ENCODE assay signal across 8 cellular contexts in the genomic region with DNA sequence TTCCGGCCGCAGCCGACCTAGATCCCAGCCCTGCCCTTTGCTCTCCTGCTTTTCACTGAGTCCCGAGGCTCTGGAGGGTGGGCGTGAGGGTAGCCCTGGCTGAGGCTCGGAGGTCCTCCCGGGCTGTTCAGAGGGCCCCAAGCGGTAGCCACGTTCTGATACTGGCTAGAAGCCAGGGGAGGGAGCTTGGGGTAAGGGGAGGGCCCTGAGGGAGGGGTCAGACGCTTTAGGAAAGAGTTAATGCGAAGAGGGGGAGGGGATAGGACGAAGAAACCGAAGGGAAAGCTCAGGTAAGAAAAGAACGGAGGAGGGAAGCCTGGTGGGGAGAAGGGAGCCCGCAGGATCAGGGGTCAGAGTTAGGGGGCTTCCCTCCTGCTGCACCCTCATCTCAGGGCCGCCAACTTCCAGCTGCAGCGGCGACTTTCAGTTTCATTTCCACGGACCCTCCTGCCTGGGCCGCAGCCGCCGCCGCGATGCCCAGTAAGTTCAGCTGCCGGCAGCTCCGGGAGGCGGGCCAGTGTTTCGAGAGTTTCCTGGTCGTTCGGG. TPM values are rescaled to one million over a fixed set of nuclear protein-coding genes. Genes with fewer than 3 reads are reported as not detected.
DNase-seq lines count a peak whose midpoint lies in the region; ATAC-seq and TF ChIP-seq lines count a peak whose summit lies in the region.

A gene with protein sequence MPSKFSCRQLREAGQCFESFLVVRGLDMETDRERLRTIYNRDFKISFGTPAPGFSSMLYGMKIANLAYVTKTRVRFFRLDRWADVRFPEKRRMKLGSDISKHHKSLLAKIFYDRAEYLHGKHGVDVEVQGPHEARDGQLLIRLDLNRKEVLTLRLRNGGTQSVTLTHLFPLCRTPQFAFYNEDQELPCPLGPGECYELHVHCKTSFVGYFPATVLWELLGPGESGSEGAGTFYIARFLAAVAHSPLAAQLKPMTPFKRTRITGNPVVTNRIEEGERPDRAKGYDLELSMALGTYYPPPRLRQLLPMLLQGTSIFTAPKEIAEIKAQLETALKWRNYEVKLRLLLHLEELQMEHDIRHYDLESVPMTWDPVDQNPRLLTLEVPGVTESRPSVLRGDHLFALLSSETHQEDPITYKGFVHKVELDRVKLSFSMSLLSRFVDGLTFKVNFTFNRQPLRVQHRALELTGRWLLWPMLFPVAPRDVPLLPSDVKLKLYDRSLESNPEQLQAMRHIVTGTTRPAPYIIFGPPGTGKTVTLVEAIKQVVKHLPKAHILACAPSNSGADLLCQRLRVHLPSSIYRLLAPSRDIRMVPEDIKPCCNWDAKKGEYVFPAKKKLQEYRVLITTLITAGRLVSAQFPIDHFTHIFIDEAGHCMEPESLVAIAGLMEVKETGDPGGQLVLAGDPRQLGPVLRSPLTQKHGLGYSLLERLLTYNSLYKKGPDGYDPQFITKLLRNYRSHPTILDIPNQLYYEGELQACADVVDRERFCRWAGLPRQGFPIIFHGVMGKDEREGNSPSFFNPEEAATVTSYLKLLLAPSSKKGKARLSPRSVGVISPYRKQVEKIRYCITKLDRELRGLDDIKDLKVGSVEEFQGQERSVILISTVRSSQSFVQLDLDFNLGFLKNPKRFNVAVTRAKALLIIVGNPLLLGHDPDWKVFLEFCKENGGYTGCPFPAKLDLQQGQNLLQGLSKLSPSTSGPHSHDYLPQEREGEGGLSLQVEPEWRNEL (plus strand): TSS at position 220 of the 546 bp plus-strand sequence. CDS start 254 bp downstream, at position 474.

- peaks cover 0 to 23% (median 3%) of the 10 kb centered on the region in 4 donors for H3K36me3 ChIP-seq in right lobe of liver

- ATAC-seq in GM18907 (IDR thresholded peaks at IDR 0.05; ENCODE audit: unreplicated experiment) (peak; percentile 74), HG03139 (IDR thresholded peaks at IDR 0.05; ENCODE audit: unreplicated experiment) (peak; percentile 63), right lobe of liver (peak; percentile 78 to 83 (median 80))

- no peak for TF ChIP-seq POLR2A in right lobe of liver (IDR thresholded peaks at IDR 0.05)

- H3K4me3 ChIP-seq in right lobe of liver = peak within 1 kb of the TSS; percentile 76 to 85 (median 82)

- peak; percentile 60 for DNase-seq in A172 (ENCODE audit: low spot score)
- peak; percentile 32 for DNase-seq in NCI-H510A (lab: John Stamatoyannopoulos, UW)
- DNase-seq in activated CD4-positive, alpha-beta T cell treated with anti-CD3 and anti-CD28 coated beads, Interleukin-2, amount 50 U/mL, for 1 hour = peak; percentile 45
- DNase-seq in dermis microvascular lymphatic vessel endothelial cell (ENCODE audit: low read depth in 2 of 2) = peak; percentile 55 to 78
- DNase-seq in right lobe of liver = peak; percentile 79 to 84 (median 81)
- DNase-seq in stimulated activated CD4-positive, alpha-beta T cell treated with anti-CD3 and anti-CD28 coated beads, Interleukin-4, amount 100 ng/mL, for 48 hours (ENCODE audit: low read depth in 2 of 2) = peak; percentile 27 to 45

- H3K27me3 ChIP-seq in right lobe of liver = no peaks in the 10 kb centered on the region

- 0% methylated on average over 14 of the region's 30 CpGs for WGBS in right lobe of liver (ENCODE audit: insufficient coverage, low coverage, low lambda C conversion rate, missing lambda C conversion rate)

- TF ChIP-seq CTCF in right lobe of liver (IDR thresholded peaks at IDR 0.05) = peak in 1 of 4 donors; percentile 0

- no peaks in the 10 kb centered on the region for H3K9me3 ChIP-seq in right lobe of liver

- peaks cover 0 to 19% (median 5%) of the 10 kb centered on the region in 4 donors for H3K4me1 ChIP-seq in right lobe of liver

- intact Hi-C loops in right lobe of liver (cut with DNase I) = no loop called here

- peak within 1 kb of the TSS; percentile 85 to 96 (median 96) for H3K27ac ChIP-seq in right lobe of liver

RNA-seq across cellular contexts. Expression of the gene that starts here (rescaled TPM):
- 42.4 and 47.3 TPM in 2 replicates for total RNA-seq in A172 (2014; rRNA removed; shearing (Covaris generic))
- total RNA-seq in dermis microvascular lymphatic vessel endothelial cell (37.5 and 58.7 TPM in 2 replicates), right lobe of liver (10 to 100 TPM; 32.3 to 55.8 (median 46.2) TPM)

Comparison
In these comparisons a context has a peak if more than half of its experiments do, and no peak if none do; other contexts are left out.
1. Peak in every context shown above with its lines: DNase-seq, ATAC-seq, H3K4me3 ChIP-seq and H3K27ac ChIP-seq.